In the genomic region with DNA sequence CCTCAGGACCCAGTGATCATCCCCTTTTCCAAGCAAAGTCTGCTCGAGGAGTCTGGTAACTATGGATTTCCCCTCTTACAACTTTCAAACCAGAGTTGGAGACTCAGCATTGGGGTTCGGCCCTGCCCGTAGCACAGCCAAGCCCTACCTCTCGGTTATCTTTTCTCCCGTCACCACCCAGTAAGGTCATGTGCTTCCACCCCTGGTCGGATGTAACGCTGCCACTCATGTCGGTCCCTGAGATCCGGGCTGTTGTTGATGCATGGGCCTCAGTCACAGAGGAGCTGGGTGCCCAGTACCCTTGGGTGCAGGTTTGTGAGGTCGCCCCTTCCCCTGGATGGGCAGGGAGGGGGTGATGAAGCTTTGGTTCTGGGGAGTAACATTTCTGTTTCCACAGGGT, we compare ENCODE assay signal across 9 cellular contexts. TPM values are rescaled to one million over a fixed set of nuclear protein-coding genes. Genes with fewer than 3 reads are reported as not detected.
DNase-seq lines count a peak whose midpoint lies in the region; ATAC-seq, FAIRE-seq and TF ChIP-seq lines count a peak whose summit lies in the region.
"Had no signal": no experiment of that assay in that cellular context is flagged by ENCODE, and none has a peak within 500 bp of the region (broad histone marks: within the 10 kb centered on the region; RNA-seq: fewer than 3 reads in every experiment).

No MANE protein-coding gene starts in this region.

- H3K27me3 Mint-ChIP-seq in activated CD4-positive, alpha-beta T cell treated with anti-CD3 and anti-CD28 coated beads for 36 hours, result no peaks in the 10 kb centered on the region
- no peaks in the 10 kb centered on the region for H3K27me3 Mint-ChIP-seq in activated T-helper 2 cell treated with anti-CD3 and anti-CD28 coated beads, Interferon-gamma antibody, Interleukin-2, Interleukin-4, amounts not matched to agents 10 μg/mL and 5 μg/mL and 100 μg/mL, durations not matched to agents 14 hours and 24 hours and 36 hours (ENCODE audit: low read depth)

- H3K4me1 Mint-ChIP-seq in activated CD4-positive, alpha-beta T cell treated with anti-CD3 and anti-CD28 coated beads for 36 hours, result peaks cover 35% of the 10 kb centered on the region
- H3K4me1 Mint-ChIP-seq in activated T-helper 2 cell treated with anti-CD3 and anti-CD28 coated beads, Interferon-gamma antibody, Interleukin-2, Interleukin-4, amounts not matched to agents 10 μg/mL and 5 μg/mL and 100 μg/mL, durations not matched to agents 14 hours and 24 hours and 36 hours (ENCODE audit: low read depth), result peaks cover 35% of the 10 kb centered on the region

- H3K4me3 ChIP-seq in kidney (ENCODE audit: low read length in 2 of 2) (peak overlapping the region; percentile 71 to 87), stomach (peak overlapping the region; percentile 63 to 77 (median 66))

- H3K9ac ChIP-seq in kidney (ENCODE audit: low read length in 2 of 2), result peak overlapping the region; percentile 77 to 96

- 34 to 40% (median 37%) methylated on average over 7 to 10 of the region's 10 CpGs for WGBS in stomach, 5 donors

- no peak overlapping the region for H3K27ac ChIP-seq in kidney (ENCODE audit: low read depth in 2 of 2, low read length in 2 of 2)
- H3K27ac ChIP-seq in stomach, result peak overlapping the region in 4 of 5 donors; percentile 79 to 91 (median 86)

- H3K27ac Mint-ChIP-seq in activated CD4-positive, alpha-beta T cell treated with anti-CD3 and anti-CD28 coated beads for 36 hours, result peak overlapping the region; percentile 89
- peak overlapping the region; percentile 87 for H3K27ac Mint-ChIP-seq in activated T-helper 2 cell treated with anti-CD3 and anti-CD28 coated beads, Interferon-gamma antibody, Interleukin-2, Interleukin-4, amounts not matched to agents 10 μg/mL and 5 μg/mL and 100 μg/mL, durations not matched to agents 14 hours and 24 hours and 36 hours

- POLR2A ChIA-PET in activated CD4-positive, alpha-beta T cell treated with anti-CD3 and anti-CD28 coated beads for 36 hours (lab: Charles Lee), result no interaction called here

- intact Hi-C loops in activated CD4-positive, alpha-beta T cell treated with anti-CD3 and anti-CD28 coated beads for 36 hours (cut with DNase I, micrococcal nuclease), result loop anchor here (2.0 to 5.0 kb wide), 4 partner anchors 27 to 340 kb away; partner anchors contain the start of genes DCTN3 (in 1 of the 2), DNAJB5 (in 1 of the 2) and RPP25L (in 1 of the 2)
- intact Hi-C loops in activated T-helper 2 cell treated with anti-CD3 and anti-CD28 coated beads, Interferon-gamma antibody, Interleukin-2, Interleukin-4, amounts not matched to agents 10 μg/mL and 5 μg/mL and 100 μg/mL, durations not matched to agents 14 hours and 24 hours and 36 hours (cut with micrococcal nuclease), result loop anchor here (2.0 to 5.0 kb wide), 2 partner anchors 17 to 35 kb away; partner anchors contain the start of gene RPP25L
- intact Hi-C loops in kidney (cut with DNase I) (no loop called here), stomach (cut with DNase I; ENCODE audit: low total_unique reads) (no loop called here)

- ATAC-seq in activated CD4-positive, alpha-beta T cell treated with anti-CD3 and anti-CD28 coated beads for 36 hours, result no peak
- ATAC-seq in HG03521 (IDR thresholded peaks at IDR 0.05; ENCODE audit: unreplicated experiment), result no peak

- TF ChIP-seq POLR2A in stomach (IDR thresholded peaks at IDR 0.05), result no peak

- H3K9me3 Mint-ChIP-seq in activated CD4-positive, alpha-beta T cell treated with anti-CD3 and anti-CD28 coated beads for 36 hours (ENCODE audit: low read depth), result no peaks in the 10 kb centered on the region
- H3K9me3 Mint-ChIP-seq in activated T-helper 2 cell treated with anti-CD3 and anti-CD28 coated beads, Interferon-gamma antibody, Interleukin-2, Interleukin-4, amounts not matched to agents 10 μg/mL and 5 μg/mL and 100 μg/mL, durations not matched to agents 14 hours and 24 hours and 36 hours, result no peaks in the 10 kb centered on the region

- FAIRE-seq in kidney (lab: Jason Lieb, UNC), result no peak
- FAIRE-seq: A204.1 had no signal

- peak; percentile 41 for DNase-seq in activated CD4-positive, alpha-beta T cell treated with anti-CD3 and anti-CD28 coated beads for 36 hours
- DNase-seq in activated CD4-positive, alpha-beta T cell treated with anti-CD3 and anti-CD28 coated beads, Interleukin-2, amount 50 U/mL, for 48 hours, result no peak
- DNase-seq in activated T-helper 2 cell treated with anti-CD3 and anti-CD28 coated beads, Interferon-gamma antibody, Interleukin-2, Interleukin-4, amounts not matched to agents 10 μg/mL and 5 μg/mL and 100 μg/mL, durations not matched to agents 14 hours and 24 hours and 36 hours (ENCODE audit: low spot score), result no peak
- no peak for DNase-seq in kidney
- no peak for DNase-seq in stomach
- DNase-seq in NK-92 (lab: John Stamatoyannopoulos, UW; ENCODE audit: unreplicated experiment), result no peak
- DNase-seq in GM20000 (ENCODE audit: low spot score), result no peak

- no peak for TF ChIP-seq CTCF in kidney (IDR thresholded peaks at IDR 0.05; ENCODE audit: borderline replicate concordance, extremely low read depth, insufficient read depth)
- no peak for TF ChIP-seq CTCF in stomach (IDR thresholded peaks at IDR 0.05)
- TF ChIP-seq CTCF in GM20000 (IDR thresholded peaks at IDR 0.05; ENCODE audit: extremely low read depth, missing control alignments), result no peak

- H3K4me1 ChIP-seq in kidney (ENCODE audit: control insufficient read depth in 1 of 2, insufficient read depth in 1 of 2, low read depth in 1 of 2, low read length in 2 of 2) (peaks cover 35 to 43% of the 10 kb centered on the region in 2 donors), stomach (peaks cover 37 to 54% (median 46%) of the 10 kb centered on the region in 4 donors)

- peaks cover 25% of the 10 kb centered on the region for H3K36me3 Mint-ChIP-seq in activated CD4-positive, alpha-beta T cell treated with anti-CD3 and anti-CD28 coated beads for 36 hours (ENCODE audit: low read depth)
- peaks cover 43% of the 10 kb centered on the region for H3K36me3 Mint-ChIP-seq in activated T-helper 2 cell treated with anti-CD3 and anti-CD28 coated beads, Interferon-gamma antibody, Interleukin-2, Interleukin-4, amounts not matched to agents 10 μg/mL and 5 μg/mL and 100 μg/mL, durations not matched to agents 14 hours and 24 hours and 36 hours (ENCODE audit: low read depth)

- CTCF ChIA-PET in activated CD4-positive, alpha-beta T cell treated with anti-CD3 and anti-CD28 coated beads for 36 hours (lab: Charles Lee), result interaction anchor here (0.9 to 10.8 kb wide), 8 partner anchors 9 to 244 kb away, joined by 3 to 131 read pairs (median 5); partner anchors contain the start of genes CCL27 and SIGMAR1

- H3K27me3 ChIP-seq in stomach, result no peaks in the 10 kb centered on the region

- TF ChIP-seq EP300 in stomach (IDR thresholded peaks at IDR 0.05), result no peak

- no peaks in the 10 kb centered on the region for H3K9me3 ChIP-seq in kidney (ENCODE audit: control insufficient read depth in 1 of 2, low read length in 2 of 2)
- no peaks in the 10 kb centered on the region for H3K9me3 ChIP-seq in stomach

- H3K4me3 Mint-ChIP-seq in activated CD4-positive, alpha-beta T cell treated with anti-CD3 and anti-CD28 coated beads for 36 hours, result peak overlapping the region; percentile 91
- peak overlapping the region; percentile 93 for H3K4me3 Mint-ChIP-seq in activated T-helper 2 cell treated with anti-CD3 and anti-CD28 coated beads, Interferon-gamma antibody, Interleukin-2, Interleukin-4, amounts not matched to agents 10 μg/mL and 5 μg/mL and 100 μg/mL, durations not matched to agents 14 hours and 24 hours and 36 hours (ENCODE audit: low read depth)

- H3K36me3 ChIP-seq in kidney (ENCODE audit: control insufficient read depth in 1 of 2, insufficient read depth in 2 of 2, low read length in 2 of 2) (peaks cover 5 to 18% of the 10 kb centered on the region in 2 donors), stomach (peaks cover 14 to 25% (median 22%) of the 10 kb centered on the region in 4 donors)

RNA-seq across cellular contexts. Expression of gene GALT, which starts 1.2 kb away (rescaled TPM):
- 10 to 100 TPM; 45.1 to 53.9 TPM for total RNA-seq in activated CD4-positive, alpha-beta T cell treated with anti-CD3 and anti-CD28 coated beads for 36 hours
- 74.3 and 78.4 TPM in 2 replicates for total RNA-seq in activated T-helper 2 cell treated with anti-CD3 and anti-CD28 coated beads, Interferon-gamma antibody, Interleukin-2, Interleukin-4, amounts not matched to agents 10 μg/mL and 5 μg/mL and 100 μg/mL, durations not matched to agents 14 hours and 24 hours and 36 hours
- 49.2 TPM for total RNA-seq in kidney
- 83.7 TPM for polyA plus RNA-seq in kidney (ENCODE audit: insufficient read depth, low read depth, low replicate concordance)
- total RNA-seq in stomach, result 100 to 1,000 TPM in 2 of 5 donors, 10 to 100 TPM in 3; 28.8 to 148 (median 87.8) TPM
- 10 to 100 TPM; 17.4 to 33.1 (median 20.5) TPM for polyA plus RNA-seq in stomach

RNA-seq across cellular contexts. Expression of gene IL11RA, which starts 4.3 kb away (rescaled TPM):
- total RNA-seq in activated CD4-positive, alpha-beta T cell treated with anti-CD3 and anti-CD28 coated beads for 36 hours, result 10 to 100 TPM; 18.3 to 21.3 TPM
- total RNA-seq in activated T-helper 2 cell treated with anti-CD3 and anti-CD28 coated beads, Interferon-gamma antibody, Interleukin-2, Interleukin-4, amounts not matched to agents 10 μg/mL and 5 μg/mL and 100 μg/mL, durations not matched to agents 14 hours and 24 hours and 36 hours, result 27.4 and 33.8 TPM in 2 replicates
- 15.2 TPM for total RNA-seq in kidney
- 17.7 TPM for polyA plus RNA-seq in kidney (ENCODE audit: insufficient read depth, low read depth, low replicate concordance)
- total RNA-seq in stomach, result 10 to 100 TPM; 19.3 to 57.4 (median 29.0) TPM
- 10 to 100 TPM in 1 of 3 donors, 1 to 10 TPM in 2; 4.4 to 18.8 (median 5.7) TPM for polyA plus RNA-seq in stomach

RNA-seq across cellular contexts. Expression of gene SIGMAR1, which starts 10.1 kb away (rescaled TPM):
- 10 to 100 TPM; 63.6 to 68.0 TPM for total RNA-seq in activated CD4-positive, alpha-beta T cell treated with anti-CD3 and anti-CD28 coated beads for 36 hours
- total RNA-seq in activated T-helper 2 cell treated with anti-CD3 and anti-CD28 coated beads, Interferon-gamma antibody, Interleukin-2, Interleukin-4, amounts not matched to agents 10 μg/mL and 5 μg/mL and 100 μg/mL, durations not matched to agents 14 hours and 24 hours and 36 hours, result 105 and 109 TPM in 2 replicates
- total RNA-seq in kidney (40.6 TPM), stomach (100 to 1,000 TPM in 1 of 5 donors, 10 to 100 TPM in 4; 20.0 to 124 (median 64.3) TPM)
- polyA plus RNA-seq in kidney (ENCODE audit: insufficient read depth, low read depth, low replicate concordance) (43.3 TPM), stomach (10 to 100 TPM; 19.9 to 46.8 (median 25.5) TPM)

RNA-seq across cellular contexts. Expression of gene CCL27, which starts 14.8 kb away (rescaled TPM):
- total RNA-seq in activated CD4-positive, alpha-beta T cell treated with anti-CD3 and anti-CD28 coated beads for 36 hours, result under 1 TPM in 1 of 2 experiments, not detected in 1; 0.23 TPM
- total RNA-seq in activated T-helper 2 cell treated with anti-CD3 and anti-CD28 coated beads, Interferon-gamma antibody, Interleukin-2, Interleukin-4, amounts not matched to agents 10 μg/mL and 5 μg/mL and 100 μg/mL, durations not matched to agents 14 hours and 24 hours and 36 hours, result 0.25 and 0.55 TPM in 2 replicates
- total RNA-seq in kidney, result not detected
- polyA plus RNA-seq in kidney (ENCODE audit: insufficient read depth, low read depth, low replicate concordance), result not detected
- 1 to 10 TPM in 1 of 5 donors, not detected in 4; 1.3 TPM for total RNA-seq in stomach
- polyA plus RNA-seq in stomach, result under 1 TPM in 1 of 3 donors, not detected in 2; 0.58 TPM

RNA-seq across cellular contexts. Expression of gene ARID3C, which starts 18.8 kb away (rescaled TPM):
- total RNA-seq in activated CD4-positive, alpha-beta T cell treated with anti-CD3 and anti-CD28 coated beads for 36 hours, result under 1 TPM; 0.66 to 0.76 TPM
- 0.14 and 0.21 TPM in 2 replicates for total RNA-seq in activated T-helper 2 cell treated with anti-CD3 and anti-CD28 coated beads, Interferon-gamma antibody, Interleukin-2, Interleukin-4, amounts not matched to agents 10 μg/mL and 5 μg/mL and 100 μg/mL, durations not matched to agents 14 hours and 24 hours and 36 hours
- total RNA-seq in kidney (not detected), stomach (not detected)
- polyA plus RNA-seq in kidney (ENCODE audit: insufficient read depth, low read depth, low replicate concordance) (not detected), stomach (not detected)

Comparison
In these comparisons a context has a peak if more than half of its experiments do, and no peak if none do; other contexts are left out.
1. H3K27ac ChIP-seq: peak in stomach (4 of 5); none in kidney (0 of 2).
2. intact Hi-C loops: an anchor here in activated CD4-positive, alpha-beta T cell treated with anti-CD3 and anti-CD28 coated beads for 36 hours (2.0 to 5.0 kb wide) and activated T-helper 2 cell treated with anti-CD3 and anti-CD28 coated beads, Interferon-gamma antibody, Interleukin-2, Interleukin-4, amounts not matched to agents 10 μg/mL and 5 μg/mL and 100 μg/mL, durations not matched to agents 14 hours and 24 hours and 36 hours (2.0 to 5.0 kb wide); none called in kidney and stomach.